ENCODE assay signal across 24 cellular contexts in the genomic region with DNA sequence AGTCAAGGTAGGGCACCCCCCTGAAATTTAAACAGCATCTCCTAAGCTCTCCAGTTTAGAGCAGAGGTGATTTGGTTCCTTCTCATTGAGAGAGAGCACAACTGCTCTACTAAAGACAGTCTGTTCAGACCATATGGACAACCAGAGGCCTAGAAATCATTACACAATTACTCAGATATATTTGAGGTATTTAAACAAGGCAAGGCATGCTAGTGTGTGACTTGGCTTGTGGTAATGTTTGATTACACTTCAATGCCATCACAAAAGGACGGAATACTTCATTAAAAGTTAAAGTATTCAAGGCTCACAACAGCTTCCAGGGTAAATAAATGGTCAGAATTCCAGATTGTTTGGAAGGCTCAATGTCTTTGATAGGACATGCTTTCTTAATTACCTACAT.
A peak's percentile ranks its signal among the peaks of the same experiment; 100 is the strongest.
DNase-seq lines count a peak whose midpoint lies in the region; ATAC-seq and FAIRE-seq lines count a peak whose summit lies in the region.
"Had no signal": no experiment of that assay in that cellular context is flagged by ENCODE, and none has a peak within 500 bp of the region (broad histone marks: within the 10 kb centered on the region; RNA-seq: fewer than 3 reads in every experiment).

No MANE protein-coding gene starts in this region.

- DNase-seq in ACHN (peak; percentile 37), EH (ENCODE audit: low read depth) (peak; percentile 85), RCC 7860 (ENCODE audit: low spot score) (peak; percentile 36), fibroblast of peridontal ligament (ENCODE audit: extremely low read depth) (peak; percentile 80), hepatic stellate cell (ENCODE audit: low spot score) (no peak), head of caudate nucleus (no peak), aorta (no peak)
- DNase-seq in stimulated activated CD4-positive, alpha-beta T cell treated with anti-CD3 and anti-CD28 coated beads, Interleukin-1b, Interleukin-23, amount 100 ng/mL, for 48 hours, result no peak
- DNase-seq: activated CD8-positive, alpha-beta T cell treated with anti-CD3 and anti-CD28 coated beads, Interleukin-2, amount 10 ng/mL, durations not matched to agents 7 days and 5 days; activated naive CD4-positive, alpha-beta T cell; activated T-cell treated with anti-CD3 and anti-CD28 coated beads, Interleukin-2, amount 50 U/mL, for 1 hour; amniotic stem cell; CD4-positive, alpha-beta T cell; DMS79 treated with DMSO at 0.1 percent for 48 hours; effector CD4-positive, alpha-beta T cell; NCI-H1105 treated with DMSO at 0.1 percent for 48 hours; psoas muscle; stimulated activated CD4-positive, alpha-beta T cell treated with anti-CD3 and anti-CD28 coated beads, Interleukin-2, amount 100 ng/mL, for 48 hours; stimulated activated naive CD8-positive, alpha-beta T cell treated with anti-CD3 and anti-CD28 coated beads, Interleukin-15, amount 100 ng/mL, for 72 hours; transverse colon had no signal

- no peaks in the 10 kb centered on the region for H3K36me3 ChIP-seq in aorta (ENCODE audit: control insufficient read depth in 1 of 2, insufficient read depth in 2 of 2, low read length in 1 of 2)
- H3K36me3 ChIP-seq: neutrophil, transverse colon had no signal

- no peak for FAIRE-seq in RCC 7860 (lab: Jason Lieb, UNC)

- intact Hi-C loops in head of caudate nucleus (cut with DNase I) (no loop called here), aorta (cut with DNase I) (no loop called here)

- H3K4me1 ChIP-seq in aorta (ENCODE audit: control insufficient read depth in 1 of 2, insufficient read depth in 2 of 2, low read length in 2 of 2), result no peaks in the 10 kb centered on the region
- H3K4me1 ChIP-seq: psoas muscle had no signal

- ATAC-seq in aorta (ENCODE audit: low FRiP score), result no peak
- ATAC-seq: activated CD4-positive, CD25-positive, alpha-beta regulatory T cell treated with anti-CD3 and anti-CD28 coated beads, Interleukin-2, amount 50 U/mL, for 24 hours; activated CD8-positive, alpha-beta T cell treated with anti-CD3 and anti-CD28 coated beads, Interleukin-2, amount 10 ng/mL, durations not matched to agents 7 days and 5 days; HCT116; psoas muscle; stimulated activated naive CD8-positive, alpha-beta T cell treated with anti-CD3 and anti-CD28 coated beads, Interleukin-15, amount 100 ng/mL, for 72 hours had no signal

- 64 to 74% methylated on average over 1 of the region's 1 CpG for WGBS in aorta, 2 donors

- H3K27ac ChIP-seq in aorta (ENCODE audit: low read depth in 1 of 2, low read length in 2 of 2), result no peak overlapping the region
- H3K27ac ChIP-seq: neutrophil, psoas muscle, transverse colon had no signal

- H3K9me3 ChIP-seq in aorta (ENCODE audit: control insufficient read depth, low read length), result no peaks in the 10 kb centered on the region
- H3K9me3 ChIP-seq: neutrophil, psoas muscle, transverse colon had no signal

- H3K27me3 ChIP-seq in aorta (ENCODE audit: control insufficient read depth in 1 of 2, insufficient read depth in 2 of 2, low read length in 1 of 2), result no peaks in the 10 kb centered on the region
- H3K27me3 ChIP-seq: neutrophil, transverse colon had no signal

- in situ Hi-C loops in ACHN (cut with HindIII; ENCODE audit: low pct_ligation_motif_present, low pct_unique_long_range_greater_than_20kb, low sequenced_read_pairs), result no loop called here

- H3K4me3 ChIP-seq in aorta (ENCODE audit: low read length in 2 of 2), result no peak overlapping the region
- H3K4me3 ChIP-seq: psoas muscle, skin epidermis, transverse colon had no signal

Comparison
In these comparisons a context has a peak if more than half of its experiments do, and no peak if none do; other contexts are left out.
1. DNase-seq: peak in ACHN (single experiment), EH (single experiment), RCC 7860 (single experiment) and fibroblast of peridontal ligament (single experiment); none in hepatic stellate cell (single experiment), head of caudate nucleus (0 of 42), stimulated activated CD4-positive, alpha-beta T cell treated with anti-CD3 and anti-CD28 coated beads, Interleukin-1b, Interleukin-23, amount 100 ng/mL, for 48 hours (single experiment) and aorta (0 of 2).